20 cellular contexts compared by ENCODE assay signal in genomic region chr1:17140279-17140678, GRCh38. TPM values are rescaled to one million over a fixed set of nuclear protein-coding genes. Genes with fewer than 3 reads are reported as not detected.
"Had no signal": no experiment of that assay in that cellular context is flagged by ENCODE, and none has a peak within 500 bp of the region (broad histone marks: within the 10 kb centered on the region; RNA-seq: fewer than 3 reads in every experiment).

No MANE protein-coding gene starts in this region.

- H3K27ac ChIP-seq: ascending aorta, lower lobe of right lung, ovary, testis, upper lobe of left lung, VCaP had no signal

- ATAC-seq: activated CD8-positive, alpha-beta memory T cell treated with anti-CD3 and anti-CD28 coated beads, Interleukin-2, amount 10 ng/mL, durations not matched to agents 7 days and 5 days; activated naive CD8-positive, alpha-beta T cell treated with anti-CD3 and anti-CD28 coated beads, Interleukin-2, amount 50 U/mL, for 24 hours; left colon; lower lobe of right lung; sciatic nerve; stimulated activated naive CD8-positive, alpha-beta T cell treated with anti-CD3 and anti-CD28 coated beads, Interleukin-15, amount 100 ng/mL, for 72 hours had no signal

- H3K36me3 ChIP-seq: ascending aorta, lower lobe of right lung, ovary, spleen, upper lobe of left lung had no signal

- H3K9me3 ChIP-seq: ascending aorta, lower lobe of right lung, testis, upper lobe of left lung had no signal

- H3K4me3 ChIP-seq: ascending aorta, lower lobe of right lung, ovary, spleen, testis, upper lobe of left lung had no signal

- DNase-seq: activated CD4-positive, alpha-beta T cell treated with anti-CD3 and anti-CD28 coated beads, Interleukin-2, amount 50 U/mL, for 48 hours; activated CD8-positive, alpha-beta memory T cell treated with anti-CD3 and anti-CD28 coated beads, Interleukin-2, amount 10 ng/mL, durations not matched to agents 7 days and 5 days; activated naive CD4-positive, alpha-beta T cell treated with anti-CD3 and anti-CD28 coated beads for 36 hours; activated naive CD8-positive, alpha-beta T cell treated with anti-CD3 and anti-CD28 coated beads, Interleukin-2, amount 50 U/mL, for 24 hours; activated T-cell treated with anti-CD3 and anti-CD28 coated beads, Interleukin-2, amount 50 U/mL, for 1 hour; endodermal cell; foreskin melanocyte; immature natural killer cell; left colon; lower lobe of right lung; ovary; spleen; stimulated activated naive CD8-positive, alpha-beta T cell treated with anti-CD3 and anti-CD28 coated beads, Interleukin-15, amount 100 ng/mL, for 72 hours; T-helper 1 cell; testis; upper lobe of left lung had no signal

- H3K27me3 ChIP-seq: ascending aorta, ovary, testis, upper lobe of left lung had no signal

- H3K4me1 ChIP-seq: ascending aorta, lower lobe of right lung, spleen, testis, upper lobe of left lung had no signal

RNA-seq across cellular contexts. Expression of gene PADI2, which starts 21.0 kb away (rescaled TPM):
- total RNA-seq: activated naive CD4-positive, alpha-beta T cell treated with anti-CD3 and anti-CD28 coated beads for 36 hours; pulmonary artery endothelial cell had no signal
